In the genomic region with DNA sequence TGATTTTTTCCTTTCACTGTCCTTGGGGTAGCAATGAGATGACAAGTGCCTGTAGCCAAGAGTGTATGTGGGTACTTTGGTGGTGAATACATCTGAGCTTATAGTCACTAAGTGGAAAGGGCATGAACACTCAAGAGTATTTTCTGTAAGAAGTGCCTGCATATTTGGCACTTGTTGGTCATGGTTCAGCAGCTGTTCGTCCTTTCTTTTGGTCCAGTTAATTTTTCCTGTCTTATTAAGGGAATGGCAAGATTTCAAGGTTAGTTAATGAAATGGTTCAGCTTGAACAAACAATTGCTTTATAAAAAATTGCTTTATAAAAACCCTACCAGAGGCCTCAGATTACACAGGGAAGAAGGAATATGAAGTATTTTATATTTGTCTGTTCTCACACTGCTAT, we compare ENCODE assay signal across 1 cellular context.
TF ChIP-seq lines count a peak whose summit lies in the region.

No MANE protein-coding gene starts in this region.

TF ChIP-seq in IMR-90, 13 proteins besides CTCF, POLR2A, EP300 and RAD21 (continued from another document):
- TF ChIP-seq, protein P1, sequence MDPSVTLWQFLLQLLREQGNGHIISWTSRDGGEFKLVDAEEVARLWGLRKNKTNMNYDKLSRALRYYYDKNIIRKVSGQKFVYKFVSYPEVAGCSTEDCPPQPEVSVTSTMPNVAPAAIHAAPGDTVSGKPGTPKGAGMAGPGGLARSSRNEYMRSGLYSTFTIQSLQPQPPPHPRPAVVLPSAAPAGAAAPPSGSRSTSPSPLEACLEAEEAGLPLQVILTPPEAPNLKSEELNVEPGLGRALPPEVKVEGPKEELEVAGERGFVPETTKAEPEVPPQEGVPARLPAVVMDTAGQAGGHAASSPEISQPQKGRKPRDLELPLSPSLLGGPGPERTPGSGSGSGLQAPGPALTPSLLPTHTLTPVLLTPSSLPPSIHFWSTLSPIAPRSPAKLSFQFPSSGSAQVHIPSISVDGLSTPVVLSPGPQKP (IDR thresholded peaks at IDR 0.05; ENCODE audit: borderline replicate concordance, low read depth, low read length), result no peak
- no peak for TF ChIP-seq RFX5 (IDR thresholded peaks at IDR 0.05; ENCODE audit: low read depth, low read length)
- TF ChIP-seq MAZ (IDR thresholded peaks at IDR 0.05; ENCODE audit: borderline replicate concordance, low read depth, low read length), result no peak
- TF ChIP-seq, protein P2, sequence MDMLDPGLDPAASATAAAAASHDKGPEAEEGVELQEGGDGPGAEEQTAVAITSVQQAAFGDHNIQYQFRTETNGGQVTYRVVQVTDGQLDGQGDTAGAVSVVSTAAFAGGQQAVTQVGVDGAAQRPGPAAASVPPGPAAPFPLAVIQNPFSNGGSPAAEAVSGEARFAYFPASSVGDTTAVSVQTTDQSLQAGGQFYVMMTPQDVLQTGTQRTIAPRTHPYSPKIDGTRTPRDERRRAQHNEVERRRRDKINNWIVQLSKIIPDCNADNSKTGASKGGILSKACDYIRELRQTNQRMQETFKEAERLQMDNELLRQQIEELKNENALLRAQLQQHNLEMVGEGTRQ (IDR thresholded peaks at IDR 0.05; ENCODE audit: low read depth, low read length), result no peak
- TF ChIP-seq FOS (IDR thresholded peaks at IDR 0.05; ENCODE audit: low read depth, low read length), result no peak
- no peak for TF ChIP-seq MAFK (IDR thresholded peaks at IDR 0.05; ENCODE audit: low read depth, low read length)
- TF ChIP-seq SMC3 (IDR thresholded peaks at IDR 0.05; ENCODE audit: low read depth, low read length), result no peak
